ENCODE assay signal across 8 cellular contexts in genomic region chr6:26596579-26597388, GRCh38. TPM values are rescaled to one million over a fixed set of nuclear protein-coding genes. Genes with fewer than 3 reads are reported as not detected.
DNase-seq lines count a peak whose midpoint lies in the region; ATAC-seq, FAIRE-seq and TF ChIP-seq lines count a peak whose summit lies in the region.

ABT1 (plus strand) TSS chr6:26596953; CDS start chr6:26596983, 30 bp downstream.

- no peak for TF ChIP-seq RAD21 in H1 (IDR thresholded peaks at IDR 0.05 in 1 of 2, conservative IDR thresholded peaks at IDR 0.05 in 1 of 2; ENCODE audit: low read depth in 2 of 2, low read length in 2 of 2)

- H3K23ac ChIP-seq in H1 (ENCODE audit: insufficient read length), result no peak within 1 kb of the TSS

- TF ChIP-seq POLR2A in H1 (IDR thresholded peaks at IDR 0.05; ENCODE audit: control extremely low read depth in 1 of 2, low read depth in 2 of 2, low read length in 2 of 2), result peak; percentile 40 to 78

- no peak for TF ChIP-seq CTCF in H1 (IDR thresholded peaks at IDR 0.05; ENCODE audit: control extremely low read depth in 1 of 3, insufficient read depth in 1 of 3, low read depth in 1 of 3, low read length in 3 of 3)

- H3K9ac ChIP-seq in H1 (replicated peaks in 1 of 4; ENCODE audit: extremely low read depth in 1 of 4, low read depth in 3 of 4, low read length in 3 of 4), result peak within 1 kb of the TSS; percentile 70 to 90 (median 86)

- H3K79me2 ChIP-seq in H1 (ENCODE audit: control insufficient read depth in 1 of 2, insufficient read depth in 2 of 2, low read length in 2 of 2), result peaks cover 0 to 12% of the 10 kb centered on the region in 2 experiments; a peak in 2 of 4 replicates

- no peak within 1 kb of the TSS; the same call in 1 of the 2 replicates for H3K18ac ChIP-seq in H1 (ENCODE audit: extremely low read depth, low read length)

- 3% methylated on average over 50 of the region's 51 CpGs; no CpG with 5 or more reads in 1 of the 2 experiments for WGBS in H1 (ENCODE audit: extremely low coverage in 1 of 2, insufficient coverage in 1 of 2, insufficient read length in 1 of 2, insufficient replicate concordance in 2 of 2, low coverage in 1 of 2, low lambda C conversion rate in 2 of 2, missing lambda C conversion rate in 1 of 2), 2 experiments

- H3K14ac ChIP-seq in H1 (ENCODE audit: insufficient read length), result no peak within 1 kb of the TSS

- H3K56ac ChIP-seq in H1 (replicated peaks; ENCODE audit: insufficient read length, low read depth, low read length), result no peak within 1 kb of the TSS

- H4K5ac ChIP-seq in H1 (ENCODE audit: insufficient read length, low read depth, low read length), result peak within 1 kb of the TSS; percentile 35

- ATAC-seq in GM21367 (IDR thresholded peaks at IDR 0.05; ENCODE audit: unreplicated experiment), result peak; percentile 53

- no peak within 1 kb of the TSS for H3K4ac ChIP-seq in H1 (replicated peaks; ENCODE audit: insufficient read length, low read depth, low read length)

- H2AFZ ChIP-seq in H1 (ENCODE audit: low read length), result peak within 1 kb of the TSS; percentile 97

- peak within 1 kb of the TSS; percentile 76 for H4K91ac ChIP-seq in H1 (replicated peaks; ENCODE audit: insufficient read length, low read length)

- no peaks in the 10 kb centered on the region for H3K9me3 ChIP-seq in H1 (ENCODE audit: insufficient read depth in 2 of 2, low read depth in 1 of 2, low read length in 1 of 2)

- H2BK12ac ChIP-seq in H1 (ENCODE audit: low read depth, low read length), result no peak within 1 kb of the TSS

- peaks cover 0 to 6% (median 3%) of the 10 kb centered on the region in 4 experiments; a peak in 2 of 8 replicates for H3K36me3 ChIP-seq in H1 (ENCODE audit: control insufficient read depth in 2 of 4, insufficient read depth in 4 of 4, low read length in 3 of 4)

- no peaks in the 10 kb centered on the region for H4K20me1 ChIP-seq in H1 (replicated peaks in 1 of 2; ENCODE audit: control insufficient read depth in 1 of 2, insufficient read depth in 2 of 2, low read length in 2 of 2)

- H3K4me3 ChIP-seq in H1 (ENCODE audit: extremely low read depth in 1 of 4, insufficient read depth in 2 of 4, low read depth in 3 of 4, low read length in 4 of 4), result peak within 1 kb of the TSS; percentile 92 to 100 (median 99)

- H4K8ac ChIP-seq in H1 (ENCODE audit: extremely low read depth, insufficient read depth, low read length), result peak within 1 kb of the TSS; percentile 89; the same call in 1 of the 2 replicates

- H3K4me1 ChIP-seq in H1 (replicated peaks in 1 of 4; ENCODE audit: control insufficient read depth in 3 of 4, insufficient read depth in 4 of 4, low read length in 3 of 4), result peaks cover 0 to 5% (median 2%) of the 10 kb centered on the region in 4 experiments; a peak in 5 of 7 replicates

- no peak for TF ChIP-seq EP300 in H1 (IDR thresholded peaks at IDR 0.05; ENCODE audit: borderline replicate concordance in 1 of 2, low read depth in 2 of 2, low read length in 2 of 2)

- peaks cover 8% of the 10 kb centered on the region for H3K79me1 ChIP-seq in H1 (ENCODE audit: low read depth, low read length)

- H3K4me2 ChIP-seq in H1 (ENCODE audit: insufficient read depth in 1 of 2, low read depth in 2 of 2, low read length in 2 of 2), result peak within 1 kb of the TSS; percentile 74 to 90

- no peak within 1 kb of the TSS for H2AK5ac ChIP-seq in H1 (ENCODE audit: low read depth, low read length)

- H2BK20ac ChIP-seq in H1 (ENCODE audit: low read length), result no peak within 1 kb of the TSS

- peaks cover 18% of the 10 kb centered on the region for H3K23me2 ChIP-seq in H1 (ENCODE audit: low read depth, low read length)

- CTCF ChIA-PET in H1 (lab: Charles Lee; ENCODE audit: partially characterized antibody), result interaction anchor here (1.3 to 6.0 kb wide), 3 partner anchors 19 to 255 kb away, joined by 3 to 134 read pairs (median 18); no protein-coding TSS in a partner anchor

- peak within 1 kb of the TSS; percentile 92; the same call in 1 of the 2 replicates for H2BK15ac ChIP-seq in H1 (ENCODE audit: low read length)

- POLR2A ChIA-PET in H1 (lab: Charles Lee; ENCODE audit: partially characterized antibody), result interaction anchor here (1.1 to 2.1 kb wide), 2 partner anchors 40 to 256 kb away, joined by 3 to 9 read pairs; no protein-coding TSS in a partner anchor

- H2BK5ac ChIP-seq in H1 (ENCODE audit: low read depth, low read length), result peak within 1 kb of the TSS; percentile 90; the same call in 1 of the 2 replicates

- peak; percentile 100 for DNase-seq in COLO829 (ENCODE audit: low spot score)
- DNase-seq in HTR-8/SVneo (ENCODE audit: insufficient read length, low spot score), result peak; percentile 96
- peak; percentile 95 for DNase-seq in NOMO-1 treated with DMSO at 0.1 percent for 48 hours (lab: John Stamatoyannopoulos, UW; ENCODE audit: unreplicated experiment)
- peak; percentile 95 for DNase-seq in activated CD8-positive, alpha-beta memory T cell treated with anti-CD3 and anti-CD28 coated beads for 4 hours (ENCODE audit: low read depth in 2 of 2)
- peak; percentile 91 to 99 for DNase-seq in H1 (ENCODE audit: low read depth in 1 of 2, low spot score in 2 of 2)
- peak; percentile 99 for DNase-seq in medulla oblongata (ENCODE audit: extremely low spot score)
- DNase-seq in stimulated activated CD8-positive, alpha-beta memory T cell treated with anti-CD3 and anti-CD28 coated beads, Interleukin-12 subunit alpha, Interleukin-12 subunit beta, amount 100 ng/mL, for 1 hour (ENCODE audit: low read depth), result peak; percentile 98

- H3K27me3 ChIP-seq in H1 (replicated peaks in 1 of 4; ENCODE audit: control insufficient read depth in 3 of 4, extremely low read depth in 1 of 4, insufficient read depth in 3 of 4, low read length in 3 of 4), result no peaks in the 10 kb centered on the region

- FAIRE-seq in HTR-8/SVneo (lab: Jason Lieb, UNC) (peak; percentile 98), H1 (lab: Jason Lieb, UNC) (peak; percentile 94)

- no peak within 1 kb of the TSS for H2BK120ac ChIP-seq in H1 (replicated peaks; ENCODE audit: low read depth, low read length)

- H3K27ac ChIP-seq in H1 (ENCODE audit: low read depth, low read length), result peak within 1 kb of the TSS; percentile 72

TF ChIP-seq in H1, 55 proteins besides CTCF, POLR2A, EP300 and RAD21 (continues in another document):
- TF ChIP-seq YY1 (IDR thresholded peaks at IDR 0.05; ENCODE audit: low read depth, low read length) (peak; percentile 91), CREB1 (IDR thresholded peaks at IDR 0.05) (peak; percentile 100), SIX5 (IDR thresholded peaks at IDR 0.05; ENCODE audit: low read depth, low read length) (no peak), EZH2 (IDR thresholded peaks at IDR 0.05; ENCODE audit: low read depth, low read length, severe bottlenecking) (no peak), TBP (IDR thresholded peaks at IDR 0.05; ENCODE audit: low read depth, low read length) (peak; percentile 88), HDAC2 (IDR thresholded peaks at IDR 0.05; ENCODE audit: borderline replicate concordance in 1 of 2, low read depth in 2 of 2, low read length in 2 of 2) (0 out of 4 replicates have a peak, but pooled peaks of 1 of the 2 experiments have one; percentile 56), SP2 (IDR thresholded peaks at IDR 0.05; ENCODE audit: low read length) (no peak), SP4 (IDR thresholded peaks at IDR 0.05; ENCODE audit: low read length) (peak; percentile 67; the same call in 1 of the 2 replicates), CHD2 (IDR thresholded peaks at IDR 0.05; ENCODE audit: low read length) (no peak), RFX5 (IDR thresholded peaks at IDR 0.05; ENCODE audit: borderline replicate concordance, low read depth, low read length) (no peak), JUN (IDR thresholded peaks at IDR 0.05; ENCODE audit: low read depth, low read length) (no peak), JUND (IDR thresholded peaks at IDR 0.05; ENCODE audit: low read length) (peak; percentile 55; the same call in 1 of the 2 replicates), KDM1A (IDR thresholded peaks at IDR 0.05; ENCODE audit: borderline replicate concordance, low read length) (no peak), TEAD4 (IDR thresholded peaks at IDR 0.05; ENCODE audit: low read depth, low read length) (no peak), SIRT6 (IDR thresholded peaks at IDR 0.05; ENCODE audit: low read length) (no peak), CBX5 (IDR thresholded peaks at IDR 0.05; ENCODE audit: low read depth, low read length) (no peak), ZNF274 (IDR thresholded peaks at IDR 0.05; ENCODE audit: borderline replicate concordance, extremely low read depth, low read length) (no peak), FOSL1 (IDR thresholded peaks at IDR 0.05; ENCODE audit: insufficient read depth, low read depth, low read length) (no peak), KDM5A (IDR thresholded peaks at IDR 0.05; ENCODE audit: low read length) (peak; percentile 90), TCF12 (IDR thresholded peaks at IDR 0.05; ENCODE audit: low read depth, low read length) (no peak), ASH2L (IDR thresholded peaks at IDR 0.05; ENCODE audit: low read length) (peak; percentile 58), MAFK (IDR thresholded peaks at IDR 0.05; ENCODE audit: low read depth, low read length) (peak; percentile 15; the same call in 1 of the 2 replicates), CBX8 (IDR thresholded peaks at IDR 0.05; ENCODE audit: borderline replicate concordance, low read depth, low read length) (no peak), SRF (IDR thresholded peaks at IDR 0.05; ENCODE audit: low read depth, low read length) (peak; percentile 70), RNF2 (IDR thresholded peaks at IDR 0.05; ENCODE audit: borderline replicate concordance, low read depth, low read length, missing control alignments, poor library complexity, severe bottlenecking) (no peak), CEBPB (IDR thresholded peaks at IDR 0.05; ENCODE audit: low read depth, low read length) (peak; percentile 100), KDM4A (IDR thresholded peaks at IDR 0.05; ENCODE audit: low read depth, low read length, severe bottlenecking) (peak; percentile 97)

RNA-seq across cellular contexts. Expression of gene ABT1, which starts in this region (rescaled TPM):
- total RNA-seq in H1 (2021; fragmentation: NEBNext Ultra II Directional; extraction: Animal tissue kit (Norgen Biotek cat#: 25700)), result 20.5 and 20.6 TPM in 2 replicates
- polyA plus RNA-seq in H1 (2011; rRNA removed), result 28.4 and 30.7 TPM in 2 replicates
- 26.5 TPM for polyA plus RNA-seq in H1 (2011; cell fraction: cytosol; rRNA removed)
- polyA plus RNA-seq in H1 (2011; cell fraction: nucleus; rRNA removed), result 17.6 TPM
- polyA plus RNA-seq in H1 (2012, experiment 1 of 2), result 15.1 to 19.6 TPM (median 18.5 TPM) in 4 replicates
- 19.3 TPM for polyA plus RNA-seq in H1 (2012, experiment 2 of 2)
- 16.1 TPM for polyA plus RNA-seq in H1 (2013, experiment 1 of 2)
- 16.3 TPM for polyA plus RNA-seq in H1 (2013, experiment 2 of 2)
- 10.8 and 10.9 TPM in 2 replicates for polyA minus RNA-seq in H1 (2011; rRNA and poly(A)+ RNA removed)
- polyA minus RNA-seq in H1 (2011; cell fraction: cytosol; rRNA and poly(A)+ RNA removed), result 10.6 TPM
- 12.5 TPM for polyA minus RNA-seq in H1 (2011; cell fraction: nucleus; rRNA and poly(A)+ RNA removed)

Comparison
In these comparisons a context has a peak if more than half of its experiments do, and no peak if none do; other contexts are left out.
1. Peak in every context shown above with its lines: DNase-seq, ATAC-seq, H3K4me3 ChIP-seq and H3K27ac ChIP-seq.